Comparison of ENCODE assay signal across 8 cellular contexts in the genomic region with DNA sequence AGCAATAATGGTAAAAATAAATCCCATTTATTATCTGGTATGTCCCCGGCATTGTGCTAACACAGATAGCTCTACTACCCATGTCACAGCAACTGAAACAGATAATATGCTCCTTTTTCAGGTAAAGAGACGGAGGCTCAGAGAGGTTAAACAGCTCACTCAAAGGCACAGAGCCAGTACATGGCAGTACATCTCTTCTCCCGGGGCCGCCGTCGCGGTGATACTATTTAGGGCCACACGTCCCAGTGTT. TPM values are rescaled to one million over a fixed set of nuclear protein-coding genes. Genes with fewer than 3 reads are reported as not detected.
DNase-seq lines count a peak whose midpoint lies in the region; ATAC-seq and TF ChIP-seq lines count a peak whose summit lies in the region.

No MANE protein-coding gene starts in this region.

- H3K4me1 ChIP-seq in adrenal gland (replicated peaks in 1 of 2) (peaks cover 11 to 16% of the 10 kb centered on the region in 2 donors), lung (ENCODE audit: control insufficient read depth in 2 of 2, insufficient read depth in 2 of 2, low read length in 2 of 2) (peaks cover 1 to 2% of the 10 kb centered on the region in 2 donors)

- no peak for TF ChIP-seq CTCF in CD14-positive monocyte (IDR thresholded peaks at IDR 0.05)
- TF ChIP-seq CTCF in adrenal gland (IDR thresholded peaks at IDR 0.05) = peak in 1 of 6 experiments; percentile 24
- no peak for TF ChIP-seq CTCF in lung (IDR thresholded peaks at IDR 0.05; ENCODE audit: control extremely low read depth, extremely low read depth)

- H3K4me1 Mint-ChIP-seq in CD14-positive monocyte = peaks cover 29% of the 10 kb centered on the region

- H3K4me3 ChIP-seq in adrenal gland (peak overlapping the region in 3 of 4 donors; percentile 65 to 92 (median 73)), lung (peak overlapping the region; percentile 31)

- H3K9me3 ChIP-seq in adrenal gland (replicated peaks in 1 of 3) (no peaks in the 10 kb centered on the region), lung (ENCODE audit: control insufficient read depth in 2 of 2, insufficient read depth in 1 of 2, low read length in 1 of 2) (no peaks in the 10 kb centered on the region)

- peak overlapping the region; percentile 89 to 96 for H3K4me3 Mint-ChIP-seq in CD14-positive monocyte

- ATAC-seq in HG02884 (IDR thresholded peaks at IDR 0.05; ENCODE audit: unreplicated experiment) (peak; percentile 14), lung (ENCODE audit: insufficient read depth, low FRiP score) (no peak)

- H3K36me3 ChIP-seq in adrenal gland (replicated peaks in 1 of 2) = no peaks in the 10 kb centered on the region
- peaks cover 0 to 2% of the 10 kb centered on the region in 2 donors for H3K36me3 ChIP-seq in lung (ENCODE audit: control insufficient read depth in 2 of 2, insufficient read depth in 2 of 2, low read length in 2 of 2)

- no peaks in the 10 kb centered on the region for H3K9me3 Mint-ChIP-seq in CD14-positive monocyte

- peak overlapping the region; percentile 90 to 97 (median 94) for H3K27ac Mint-ChIP-seq in CD14-positive monocyte

- H3K27me3 ChIP-seq in adrenal gland (no peaks in the 10 kb centered on the region), lung (ENCODE audit: control insufficient read depth, insufficient read depth) (no peaks in the 10 kb centered on the region)

- no peak for TF ChIP-seq POLR2A in adrenal gland (IDR thresholded peaks at IDR 0.05)

- intact Hi-C loops in CD14-positive monocyte (cut with micrococcal nuclease) (loop anchor here in 1 of 2 donors (10.0 kb wide), 1 partner anchor 1630 kb away; a partner anchor contains a TSS), adrenal gland (cut with DNase I) (no loop called here)

- H3K27ac ChIP-seq in adrenal gland (peak overlapping the region; percentile 79 to 99 (median 91)), lung (ENCODE audit: low read depth in 1 of 2, low read length in 1 of 2) (peak overlapping the region; percentile 63 to 98)

- WGBS in adrenal gland, 4 donors = 3 to 7% (median 5%) methylated on average over 8 of the region's 8 CpGs
- 8 to 11% methylated on average over 8 of the region's 8 CpGs for WGBS in lung, 2 donors

- DNase-seq in CD14-positive monocyte (ENCODE audit: low spot score) (no peak), adrenal gland (no peak), lung (ENCODE audit: low spot score) (no peak), NCI-H1092 (lab: John Stamatoyannopoulos, UW) (no peak), NCI-H2196 treated with DMSO at 0.1 percent for 48 hours (lab: John Stamatoyannopoulos, UW; ENCODE audit: unreplicated experiment) (no peak), NCI-H2081 treated with DMSO at 0.1 percent for 48 hours (lab: John Stamatoyannopoulos, UW) (no peak), cerebellar cortex (ENCODE audit: low spot score) (no peak)

- H3K27me3 Mint-ChIP-seq in CD14-positive monocyte (ENCODE audit: low read depth in 3 of 3) = peaks cover 4 to 9% (median 6%) of the 10 kb centered on the region in 3 donors

- H3K36me3 Mint-ChIP-seq in CD14-positive monocyte = peaks cover 2 to 14% of the 10 kb centered on the region in 2 donors

RNA-seq across cellular contexts. Expression of a gene that starts 0.7 kb away (rescaled TPM):
- polyA plus RNA-seq in CD14-positive monocyte (10 to 100 TPM in 1 of 2 donors, 1 to 10 TPM in 1; 9.7 to 10.3 TPM), adrenal gland (10 to 100 TPM in 1 of 3 donors, 1 to 10 TPM in 2; 3.6 to 81.5 (median 7.5) TPM), lung (1 to 10 TPM; 2.9 to 5.2 TPM)
- total RNA-seq in adrenal gland (100 to 1,000 TPM in 1 of 8 donors, 10 to 100 TPM in 6, 1 to 10 TPM in 1; 9.9 to 112 (median 20.3) TPM), lung (10 to 100 TPM; 12.1 to 20.9 TPM)
